Comparison of ENCODE assay signal across 19 cellular contexts in the genomic region with DNA sequence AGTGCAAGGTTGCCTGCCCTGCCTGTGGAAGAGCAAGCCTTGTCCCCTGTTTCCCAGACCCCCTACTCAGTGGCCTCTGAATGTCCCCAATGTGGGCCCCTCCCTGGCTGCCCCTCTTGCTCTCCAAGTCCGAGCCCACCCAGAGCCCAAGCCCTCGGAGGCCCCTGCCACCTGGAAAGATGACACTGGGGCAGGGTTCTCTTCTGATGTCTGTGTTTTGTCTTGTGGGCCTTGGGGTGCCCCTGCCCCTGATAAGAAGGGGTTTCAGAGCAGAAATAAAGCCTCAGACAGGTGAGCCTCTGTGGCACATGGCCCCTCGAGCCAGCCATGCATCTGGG.
A peak's percentile ranks its signal among the peaks of the same experiment; 100 is the strongest.
DNase-seq lines count a peak whose midpoint lies in the region; ATAC-seq, FAIRE-seq and TF ChIP-seq lines count a peak whose summit lies in the region.
"Had no signal": no experiment of that assay in that cellular context is flagged by ENCODE, and none has a peak within 500 bp of the region (broad histone marks: within the 10 kb centered on the region; RNA-seq: fewer than 3 reads in every experiment).

No MANE protein-coding gene starts in this region.

- peak in 1 of 2 experiments; percentile 4 for TF ChIP-seq CTCF in Caco-2 (IDR thresholded peaks at IDR 0.05; ENCODE audit: insufficient read depth in 1 of 2, low read depth in 1 of 2, low read length in 1 of 2, severe bottlenecking in 1 of 2, unreplicated experiment in 1 of 2)
- TF ChIP-seq CTCF in OCI-LY3 (IDR thresholded peaks at IDR 0.05; ENCODE audit: low read depth, low read length), result no peak
- TF ChIP-seq CTCF in dorsolateral prefrontal cortex (IDR thresholded peaks at IDR 0.05 in 54 of 56, conservative IDR thresholded peaks at IDR 0.05 in 2 of 56; ENCODE audit: low read depth in 1 of 56, partially characterized antibody in 56 of 56), result peak in 2 of 56 donors; percentile 1 to 2
- no peak for TF ChIP-seq CTCF in pancreas (IDR thresholded peaks at IDR 0.05)

- H3K9me3 ChIP-seq in Caco-2, result no peaks in the 10 kb centered on the region
- H3K9me3 ChIP-seq in OCI-LY3 (ENCODE audit: insufficient read depth, low read length), result no peaks in the 10 kb centered on the region
- H3K9me3 ChIP-seq in pancreas, result no peaks in the 10 kb centered on the region
- H3K9me3 ChIP-seq: lower lobe of right lung, thoracic aorta had no signal

- no peak overlapping the region for H3K4me3 Mint-ChIP-seq in Caco-2 (ENCODE audit: unreplicated experiment)
- H3K4me3 Mint-ChIP-seq: B cell; stimulated activated effector memory CD8-positive, alpha-beta T cell treated with anti-CD3 and anti-CD28 coated beads, Interleukin-12 subunit alpha, Interleukin-12 subunit beta, amount 100 ng/mL, for 72 hours had no signal

- H2AFZ ChIP-seq in OCI-LY3 (ENCODE audit: low read depth, low read length), result no peak overlapping the region

- no peaks in the 10 kb centered on the region for H3K27me3 ChIP-seq in Caco-2 (replicated peaks; ENCODE audit: control insufficient read depth, insufficient read depth, low read length)
- no peaks in the 10 kb centered on the region for H3K27me3 ChIP-seq in OCI-LY3 (ENCODE audit: low read depth, low read length)
- peaks cover 0 to 27% (median 0%) of the 10 kb centered on the region in 45 donors for H3K27me3 ChIP-seq in dorsolateral prefrontal cortex
- H3K27me3 ChIP-seq in pancreas, result no peaks in the 10 kb centered on the region

- no peaks in the 10 kb centered on the region for H4K20me1 ChIP-seq in OCI-LY3 (ENCODE audit: insufficient read depth, low read length)

- H3K27me3 Mint-ChIP-seq in Caco-2 (ENCODE audit: insufficient read depth, unreplicated experiment), result no peaks in the 10 kb centered on the region
- H3K27me3 Mint-ChIP-seq: B cell had no signal

- ATAC-seq in pancreas, result no peak
- ATAC-seq in HG02981 (IDR thresholded peaks at IDR 0.05; ENCODE audit: unreplicated experiment), result no peak
- ATAC-seq: naive thymus-derived CD4-positive, alpha-beta T cell had no signal

- H3K4me1 ChIP-seq in Caco-2 (peaks cover 55% of the 10 kb centered on the region), OCI-LY3 (ENCODE audit: low read length) (peaks cover 99% of the 10 kb centered on the region), pancreas (peaks cover 15 to 24% (median 19%) of the 10 kb centered on the region in 3 donors)
- H3K4me1 ChIP-seq: foreskin keratinocyte had no signal

- 80 to 92% methylated on average over 3 of the region's 3 CpGs for WGBS in pancreas, 2 donors

- POLR2A ChIA-PET in Caco-2 (lab: Charles Lee), result no interaction called here

- peaks cover 33% of the 10 kb centered on the region for H3K4me1 Mint-ChIP-seq in Caco-2 (ENCODE audit: low read depth, unreplicated experiment)

- H3K9ac ChIP-seq in OCI-LY3 (ENCODE audit: low read length), result peak overlapping the region; percentile 69

- intact Hi-C loops in Caco-2 (cut with micrococcal nuclease; ENCODE audit: unreplicated experiment), result loop anchor here (10.0 kb wide), 1 partner anchor 180 kb away; a partner anchor contains a TSS
- intact Hi-C loops in dorsolateral prefrontal cortex (cut with DNase I), result no loop called here
- intact Hi-C loops in pancreas (cut with DNase I), result no loop called here

- H3K4me3 ChIP-seq in Caco-2 (ENCODE audit: low read depth, low read length) (no peak overlapping the region), OCI-LY3 (ENCODE audit: low read length) (no peak overlapping the region), dorsolateral prefrontal cortex (no peak overlapping the region), pancreas (no peak overlapping the region)
- H3K4me3 ChIP-seq: lower lobe of right lung, thoracic aorta had no signal

- no peak for FAIRE-seq in pancreas (lab: Jason Lieb, UNC)
- FAIRE-seq: GM18507, kidney had no signal

- peak overlapping the region; percentile 60 for H3K4me2 ChIP-seq in OCI-LY3 (ENCODE audit: low read length)

- H3K36me3 ChIP-seq in Caco-2 (ENCODE audit: control insufficient read depth, insufficient read depth, low read length) (no peaks in the 10 kb centered on the region), OCI-LY3 (replicated peaks; ENCODE audit: low read depth, low read length) (peaks cover 4% of the 10 kb centered on the region), pancreas (no peaks in the 10 kb centered on the region)
- H3K36me3 ChIP-seq: lower lobe of right lung, thoracic aorta had no signal

- peaks cover 21% of the 10 kb centered on the region for H3K79me2 ChIP-seq in OCI-LY3 (ENCODE audit: low read length)

- no peaks in the 10 kb centered on the region for H3K9me3 Mint-ChIP-seq in Caco-2 (ENCODE audit: unreplicated experiment)
- H3K9me3 Mint-ChIP-seq: naive thymus-derived CD4-positive, alpha-beta T cell; stimulated activated effector memory CD8-positive, alpha-beta T cell treated with anti-CD3 and anti-CD28 coated beads, Interleukin-12 subunit alpha, Interleukin-12 subunit beta, amount 100 ng/mL, for 72 hours had no signal

- H3K36me3 Mint-ChIP-seq in Caco-2 (ENCODE audit: insufficient read depth, unreplicated experiment), result no peaks in the 10 kb centered on the region
- H3K36me3 Mint-ChIP-seq: naive thymus-derived CD4-positive, alpha-beta T cell; stimulated activated effector memory CD8-positive, alpha-beta T cell treated with anti-CD3 and anti-CD28 coated beads, Interleukin-12 subunit alpha, Interleukin-12 subunit beta, amount 100 ng/mL, for 72 hours had no signal

- DNase-seq in Caco-2 (no peak), dorsolateral prefrontal cortex (no peak), pancreas (peak in 1 of 6 donors; percentile 68), NCI-H510A (lab: John Stamatoyannopoulos, UW) (no peak), SW480 (ENCODE audit: low spot score) (no peak)
- DNase-seq: activated CD4-positive, alpha-beta T cell treated with anti-CD3 and anti-CD28 coated beads, Interleukin-2, amount 50 U/mL, for 4 hours; activated gamma-delta T cell treated with Interleukin-2 at 50 U/mL for 16 hours; foreskin keratinocyte; NCI-H1105 treated with DMSO at 0.1 percent for 48 hours; NCI-H2081 treated with DMSO at 0.1 percent for 48 hours had no signal

- CTCF ChIA-PET in Caco-2 (lab: Charles Lee), result interaction anchor here (2.7 kb wide), 1 partner anchor 85 kb away, joined by 17 read pairs; a partner anchor contains a TSS

- peak overlapping the region; percentile 90 for H3K27ac Mint-ChIP-seq in Caco-2 (ENCODE audit: unreplicated experiment)
- H3K27ac Mint-ChIP-seq: B cell; stimulated activated effector memory CD8-positive, alpha-beta T cell treated with anti-CD3 and anti-CD28 coated beads, Interleukin-12 subunit alpha, Interleukin-12 subunit beta, amount 100 ng/mL, for 72 hours had no signal

- no TSS peak for BruUV-seq in Caco-2 (replicated peaks; lab: Mats Ljungman, UMichigan)

- H3K27ac ChIP-seq in OCI-LY3 (ENCODE audit: low read length) (peak overlapping the region; percentile 98), dorsolateral prefrontal cortex (peak overlapping the region in 42 of 59 donors; percentile 0 to 89 (median 68)), pancreas (peak overlapping the region; percentile 87 to 95 (median 91))
- H3K27ac ChIP-seq: foreskin keratinocyte, thoracic aorta had no signal
